ENCODE assay signal across 2 cellular contexts in genomic region chr1:10941891-10942541, GRCh38.
TF ChIP-seq lines count a peak whose summit lies in the region.

No MANE protein-coding gene starts in this region.

TF ChIP-seq in HEK293, 187 proteins besides CTCF, POLR2A, EP300 and RAD21 (continued from another document):
- TF ChIP-seq, protein P1, sequence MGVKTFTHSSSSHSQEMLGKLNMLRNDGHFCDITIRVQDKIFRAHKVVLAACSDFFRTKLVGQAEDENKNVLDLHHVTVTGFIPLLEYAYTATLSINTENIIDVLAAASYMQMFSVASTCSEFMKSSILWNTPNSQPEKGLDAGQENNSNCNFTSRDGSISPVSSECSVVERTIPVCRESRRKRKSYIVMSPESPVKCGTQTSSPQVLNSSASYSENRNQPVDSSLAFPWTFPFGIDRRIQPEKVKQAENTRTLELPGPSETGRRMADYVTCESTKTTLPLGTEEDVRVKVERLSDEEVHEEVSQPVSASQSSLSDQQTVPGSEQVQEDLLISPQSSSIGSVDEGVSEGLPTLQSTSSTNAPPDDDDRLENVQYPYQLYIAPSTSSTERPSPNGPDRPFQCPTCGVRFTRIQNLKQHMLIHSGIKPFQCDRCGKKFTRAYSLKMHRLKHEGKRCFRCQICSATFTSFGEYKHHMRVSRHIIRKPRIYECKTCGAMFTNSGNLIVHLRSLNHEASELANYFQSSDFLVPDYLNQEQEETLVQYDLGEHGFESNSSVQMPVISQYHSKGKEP (tag by site-specific recombination; IDR thresholded peaks at IDR 0.05), result no peak
- TF ChIP-seq ZIC2 (tag by site-specific recombination; IDR thresholded peaks at IDR 0.05) (peak; percentile 66), ZNF426 (tag by site-specific recombination; IDR thresholded peaks at IDR 0.05) (no peak), ZNF777 (tag by site-specific recombination; IDR thresholded peaks at IDR 0.05; ENCODE audit: borderline replicate concordance) (no peak), ZNF692 (tag by site-specific recombination; IDR thresholded peaks at IDR 0.05) (0 out of 2 replicates have a peak, but pooled peaks have one; percentile 17), ZNF2 (tag by site-specific recombination; IDR thresholded peaks at IDR 0.05) (peak; percentile 37; the same call in 1 of the 2 replicates), ZNF10 (tag by site-specific recombination; IDR thresholded peaks at IDR 0.05) (no peak), ZEB2 (tag by site-specific recombination; IDR thresholded peaks at IDR 0.05) (peak; percentile 61; the same call in 1 of the 2 replicates), EGR2 (tag by site-specific recombination; IDR thresholded peaks at IDR 0.05; ENCODE audit: low read depth) (peak; percentile 48; the same call in 1 of the 2 replicates), ZBTB8A (tag by site-specific recombination; IDR thresholded peaks at IDR 0.05) (peak; percentile 95), ZNF157 (tag by site-specific recombination; IDR thresholded peaks at IDR 0.05) (no peak)
- TF ChIP-seq, protein P2, sequence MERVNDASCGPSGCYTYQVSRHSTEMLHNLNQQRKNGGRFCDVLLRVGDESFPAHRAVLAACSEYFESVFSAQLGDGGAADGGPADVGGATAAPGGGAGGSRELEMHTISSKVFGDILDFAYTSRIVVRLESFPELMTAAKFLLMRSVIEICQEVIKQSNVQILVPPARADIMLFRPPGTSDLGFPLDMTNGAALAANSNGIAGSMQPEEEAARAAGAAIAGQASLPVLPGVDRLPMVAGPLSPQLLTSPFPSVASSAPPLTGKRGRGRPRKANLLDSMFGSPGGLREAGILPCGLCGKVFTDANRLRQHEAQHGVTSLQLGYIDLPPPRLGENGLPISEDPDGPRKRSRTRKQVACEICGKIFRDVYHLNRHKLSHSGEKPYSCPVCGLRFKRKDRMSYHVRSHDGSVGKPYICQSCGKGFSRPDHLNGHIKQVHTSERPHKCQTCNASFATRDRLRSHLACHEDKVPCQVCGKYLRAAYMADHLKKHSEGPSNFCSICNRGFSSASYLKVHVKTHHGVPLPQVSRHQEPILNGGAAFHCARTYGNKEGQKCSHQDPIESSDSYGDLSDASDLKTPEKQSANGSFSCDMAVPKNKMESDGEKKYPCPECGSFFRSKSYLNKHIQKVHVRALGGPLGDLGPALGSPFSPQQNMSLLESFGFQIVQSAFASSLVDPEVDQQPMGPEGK (tag by site-specific recombination; IDR thresholded peaks at IDR 0.05), result peak; percentile 85

TF ChIP-seq in K562, 482 proteins besides CTCF, POLR2A, EP300 and RAD21 (continued from another document and continues in another):
- TF ChIP-seq DACH1 (IDR thresholded peaks at IDR 0.05; ENCODE audit: partially characterized antibody), result no peak
- TF ChIP-seq MAX (CRISPR knock-in tag; IDR thresholded peaks at IDR 0.05), result no peak
- no peak for TF ChIP-seq SNAPC5 (CRISPR knock-in tag; IDR thresholded peaks at IDR 0.05)
- no peak for TF ChIP-seq HCFC1 (IDR thresholded peaks at IDR 0.05; ENCODE audit: low read depth, low read length)
- 0 out of 2 replicates have a peak, but pooled peaks have one; percentile 34 for TF ChIP-seq KLF16 (IDR thresholded peaks at IDR 0.05)
- TF ChIP-seq ESRRA (IDR thresholded peaks at IDR 0.05; ENCODE audit: borderline replicate concordance, low read depth), result no peak
- no peak for TF ChIP-seq MITF (IDR thresholded peaks at IDR 0.05)
- TF ChIP-seq OTX1 (CRISPR knock-in tag; IDR thresholded peaks at IDR 0.05), result no peak
- TF ChIP-seq, protein P3, sequence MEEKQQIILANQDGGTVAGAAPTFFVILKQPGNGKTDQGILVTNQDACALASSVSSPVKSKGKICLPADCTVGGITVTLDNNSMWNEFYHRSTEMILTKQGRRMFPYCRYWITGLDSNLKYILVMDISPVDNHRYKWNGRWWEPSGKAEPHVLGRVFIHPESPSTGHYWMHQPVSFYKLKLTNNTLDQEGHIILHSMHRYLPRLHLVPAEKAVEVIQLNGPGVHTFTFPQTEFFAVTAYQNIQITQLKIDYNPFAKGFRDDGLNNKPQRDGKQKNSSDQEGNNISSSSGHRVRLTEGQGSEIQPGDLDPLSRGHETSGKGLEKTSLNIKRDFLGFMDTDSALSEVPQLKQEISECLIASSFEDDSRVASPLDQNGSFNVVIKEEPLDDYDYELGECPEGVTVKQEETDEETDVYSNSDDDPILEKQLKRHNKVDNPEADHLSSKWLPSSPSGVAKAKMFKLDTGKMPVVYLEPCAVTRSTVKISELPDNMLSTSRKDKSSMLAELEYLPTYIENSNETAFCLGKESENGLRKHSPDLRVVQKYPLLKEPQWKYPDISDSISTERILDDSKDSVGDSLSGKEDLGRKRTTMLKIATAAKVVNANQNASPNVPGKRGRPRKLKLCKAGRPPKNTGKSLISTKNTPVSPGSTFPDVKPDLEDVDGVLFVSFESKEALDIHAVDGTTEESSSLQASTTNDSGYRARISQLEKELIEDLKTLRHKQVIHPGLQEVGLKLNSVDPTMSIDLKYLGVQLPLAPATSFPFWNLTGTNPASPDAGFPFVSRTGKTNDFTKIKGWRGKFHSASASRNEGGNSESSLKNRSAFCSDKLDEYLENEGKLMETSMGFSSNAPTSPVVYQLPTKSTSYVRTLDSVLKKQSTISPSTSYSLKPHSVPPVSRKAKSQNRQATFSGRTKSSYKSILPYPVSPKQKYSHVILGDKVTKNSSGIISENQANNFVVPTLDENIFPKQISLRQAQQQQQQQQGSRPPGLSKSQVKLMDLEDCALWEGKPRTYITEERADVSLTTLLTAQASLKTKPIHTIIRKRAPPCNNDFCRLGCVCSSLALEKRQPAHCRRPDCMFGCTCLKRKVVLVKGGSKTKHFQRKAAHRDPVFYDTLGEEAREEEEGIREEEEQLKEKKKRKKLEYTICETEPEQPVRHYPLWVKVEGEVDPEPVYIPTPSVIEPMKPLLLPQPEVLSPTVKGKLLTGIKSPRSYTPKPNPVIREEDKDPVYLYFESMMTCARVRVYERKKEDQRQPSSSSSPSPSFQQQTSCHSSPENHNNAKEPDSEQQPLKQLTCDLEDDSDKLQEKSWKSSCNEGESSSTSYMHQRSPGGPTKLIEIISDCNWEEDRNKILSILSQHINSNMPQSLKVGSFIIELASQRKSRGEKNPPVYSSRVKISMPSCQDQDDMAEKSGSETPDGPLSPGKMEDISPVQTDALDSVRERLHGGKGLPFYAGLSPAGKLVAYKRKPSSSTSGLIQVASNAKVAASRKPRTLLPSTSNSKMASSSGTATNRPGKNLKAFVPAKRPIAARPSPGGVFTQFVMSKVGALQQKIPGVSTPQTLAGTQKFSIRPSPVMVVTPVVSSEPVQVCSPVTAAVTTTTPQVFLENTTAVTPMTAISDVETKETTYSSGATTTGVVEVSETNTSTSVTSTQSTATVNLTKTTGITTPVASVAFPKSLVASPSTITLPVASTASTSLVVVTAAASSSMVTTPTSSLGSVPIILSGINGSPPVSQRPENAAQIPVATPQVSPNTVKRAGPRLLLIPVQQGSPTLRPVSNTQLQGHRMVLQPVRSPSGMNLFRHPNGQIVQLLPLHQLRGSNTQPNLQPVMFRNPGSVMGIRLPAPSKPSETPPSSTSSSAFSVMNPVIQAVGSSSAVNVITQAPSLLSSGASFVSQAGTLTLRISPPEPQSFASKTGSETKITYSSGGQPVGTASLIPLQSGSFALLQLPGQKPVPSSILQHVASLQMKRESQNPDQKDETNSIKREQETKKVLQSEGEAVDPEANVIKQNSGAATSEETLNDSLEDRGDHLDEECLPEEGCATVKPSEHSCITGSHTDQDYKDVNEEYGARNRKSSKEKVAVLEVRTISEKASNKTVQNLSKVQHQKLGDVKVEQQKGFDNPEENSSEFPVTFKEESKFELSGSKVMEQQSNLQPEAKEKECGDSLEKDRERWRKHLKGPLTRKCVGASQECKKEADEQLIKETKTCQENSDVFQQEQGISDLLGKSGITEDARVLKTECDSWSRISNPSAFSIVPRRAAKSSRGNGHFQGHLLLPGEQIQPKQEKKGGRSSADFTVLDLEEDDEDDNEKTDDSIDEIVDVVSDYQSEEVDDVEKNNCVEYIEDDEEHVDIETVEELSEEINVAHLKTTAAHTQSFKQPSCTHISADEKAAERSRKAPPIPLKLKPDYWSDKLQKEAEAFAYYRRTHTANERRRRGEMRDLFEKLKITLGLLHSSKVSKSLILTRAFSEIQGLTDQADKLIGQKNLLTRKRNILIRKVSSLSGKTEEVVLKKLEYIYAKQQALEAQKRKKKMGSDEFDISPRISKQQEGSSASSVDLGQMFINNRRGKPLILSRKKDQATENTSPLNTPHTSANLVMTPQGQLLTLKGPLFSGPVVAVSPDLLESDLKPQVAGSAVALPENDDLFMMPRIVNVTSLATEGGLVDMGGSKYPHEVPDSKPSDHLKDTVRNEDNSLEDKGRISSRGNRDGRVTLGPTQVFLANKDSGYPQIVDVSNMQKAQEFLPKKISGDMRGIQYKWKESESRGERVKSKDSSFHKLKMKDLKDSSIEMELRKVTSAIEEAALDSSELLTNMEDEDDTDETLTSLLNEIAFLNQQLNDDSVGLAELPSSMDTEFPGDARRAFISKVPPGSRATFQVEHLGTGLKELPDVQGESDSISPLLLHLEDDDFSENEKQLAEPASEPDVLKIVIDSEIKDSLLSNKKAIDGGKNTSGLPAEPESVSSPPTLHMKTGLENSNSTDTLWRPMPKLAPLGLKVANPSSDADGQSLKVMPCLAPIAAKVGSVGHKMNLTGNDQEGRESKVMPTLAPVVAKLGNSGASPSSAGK (IDR thresholded peaks at IDR 0.05), result no peak
- TF ChIP-seq RFX5 (IDR thresholded peaks at IDR 0.05; ENCODE audit: low read depth, low read length), result no peak
- TF ChIP-seq RAD51 (IDR thresholded peaks at IDR 0.05; ENCODE audit: borderline replicate concordance, low read depth), result no peak
- no peak for TF ChIP-seq PBX2 (CRISPR knock-in tag; IDR thresholded peaks at IDR 0.05; ENCODE audit: low read depth)
- TF ChIP-seq PBX2 (tag; conservative IDR thresholded peaks at IDR 0.05; ENCODE audit: low read depth), result no peak
- TF ChIP-seq RBM39 (optimal IDR thresholded peaks at IDR 0.05; ENCODE audit: low read depth, low read length), result no peak
- TF ChIP-seq NONO (IDR thresholded peaks at IDR 0.05; ENCODE audit: low read depth in 2 of 2, low read length in 1 of 2), result no peak
- TF ChIP-seq, protein P4, sequence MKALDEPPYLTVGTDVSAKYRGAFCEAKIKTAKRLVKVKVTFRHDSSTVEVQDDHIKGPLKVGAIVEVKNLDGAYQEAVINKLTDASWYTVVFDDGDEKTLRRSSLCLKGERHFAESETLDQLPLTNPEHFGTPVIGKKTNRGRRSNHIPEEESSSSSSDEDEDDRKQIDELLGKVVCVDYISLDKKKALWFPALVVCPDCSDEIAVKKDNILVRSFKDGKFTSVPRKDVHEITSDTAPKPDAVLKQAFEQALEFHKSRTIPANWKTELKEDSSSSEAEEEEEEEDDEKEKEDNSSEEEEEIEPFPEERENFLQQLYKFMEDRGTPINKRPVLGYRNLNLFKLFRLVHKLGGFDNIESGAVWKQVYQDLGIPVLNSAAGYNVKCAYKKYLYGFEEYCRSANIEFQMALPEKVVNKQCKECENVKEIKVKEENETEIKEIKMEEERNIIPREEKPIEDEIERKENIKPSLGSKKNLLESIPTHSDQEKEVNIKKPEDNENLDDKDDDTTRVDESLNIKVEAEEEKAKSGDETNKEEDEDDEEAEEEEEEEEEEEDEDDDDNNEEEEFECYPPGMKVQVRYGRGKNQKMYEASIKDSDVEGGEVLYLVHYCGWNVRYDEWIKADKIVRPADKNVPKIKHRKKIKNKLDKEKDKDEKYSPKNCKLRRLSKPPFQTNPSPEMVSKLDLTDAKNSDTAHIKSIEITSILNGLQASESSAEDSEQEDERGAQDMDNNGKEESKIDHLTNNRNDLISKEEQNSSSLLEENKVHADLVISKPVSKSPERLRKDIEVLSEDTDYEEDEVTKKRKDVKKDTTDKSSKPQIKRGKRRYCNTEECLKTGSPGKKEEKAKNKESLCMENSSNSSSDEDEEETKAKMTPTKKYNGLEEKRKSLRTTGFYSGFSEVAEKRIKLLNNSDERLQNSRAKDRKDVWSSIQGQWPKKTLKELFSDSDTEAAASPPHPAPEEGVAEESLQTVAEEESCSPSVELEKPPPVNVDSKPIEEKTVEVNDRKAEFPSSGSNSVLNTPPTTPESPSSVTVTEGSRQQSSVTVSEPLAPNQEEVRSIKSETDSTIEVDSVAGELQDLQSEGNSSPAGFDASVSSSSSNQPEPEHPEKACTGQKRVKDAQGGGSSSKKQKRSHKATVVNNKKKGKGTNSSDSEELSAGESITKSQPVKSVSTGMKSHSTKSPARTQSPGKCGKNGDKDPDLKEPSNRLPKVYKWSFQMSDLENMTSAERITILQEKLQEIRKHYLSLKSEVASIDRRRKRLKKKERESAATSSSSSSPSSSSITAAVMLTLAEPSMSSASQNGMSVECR (CRISPR knock-in tag; IDR thresholded peaks at IDR 0.05), result no peak
- TF ChIP-seq ZNF764 (CRISPR knock-in tag; IDR thresholded peaks at IDR 0.05; ENCODE audit: low read depth), result peak; percentile 81
- 0 out of 2 replicates have a peak, but pooled peaks have one; percentile 6 for TF ChIP-seq JUND (IDR thresholded peaks at IDR 0.05; ENCODE audit: borderline replicate concordance, low read depth, low read length)
- no peak for TF ChIP-seq JUND (tag; IDR thresholded peaks at IDR 0.05; ENCODE audit: borderline replicate concordance, low read depth, low read length)
- no peak for TF ChIP-seq PCBP1 (IDR thresholded peaks at IDR 0.05; ENCODE audit: low read depth, low read length, poor library complexity, severe bottlenecking)
- no peak for TF ChIP-seq ZNF133 (CRISPR knock-in tag; IDR thresholded peaks at IDR 0.05)
- no peak for TF ChIP-seq ZNF785 (CRISPR knock-in tag; IDR thresholded peaks at IDR 0.05)
